Comparison of ENCODE assay signal across 9 cellular contexts in genomic region chr10:77392236-77392721, GRCh38.
DNase-seq lines count a peak whose midpoint lies in the region; ATAC-seq and TF ChIP-seq lines count a peak whose summit lies in the region.
"Had no signal": no experiment of that assay in that cellular context is flagged by ENCODE, and none has a peak within 500 bp of the region (broad histone marks: within the 10 kb centered on the region; RNA-seq: fewer than 3 reads in every experiment).

No MANE protein-coding gene starts in this region.

- CTCF ChIA-PET in PC-9 (lab: Charles Lee), result interaction anchor here (0.6 to 1.3 kb wide), 6 partner anchors 9 to 249 kb away, joined by 4 to 10 read pairs (median 6); no protein-coding TSS in a partner anchor

- TF ChIP-seq CTCF in PC-9 (conservative IDR thresholded peaks at IDR 0.05), result no peak
- no peak for TF ChIP-seq CTCF in epithelial cell of proximal tubule (conservative IDR thresholded peaks at IDR 0.05; ENCODE audit: low read depth, low read length)

- H2AFZ ChIP-seq in PC-9, result no peak overlapping the region

- no peak overlapping the region for H3K4me3 ChIP-seq in PC-9
- H3K4me3 ChIP-seq in epithelial cell of proximal tubule (ENCODE audit: low read depth, low read length), result no peak overlapping the region

- peak overlapping the region; percentile 30 for H3K4me2 ChIP-seq in PC-9

- peaks cover 40% of the 10 kb centered on the region for H3K4me1 ChIP-seq in PC-9 (replicated peaks; ENCODE audit: insufficient read depth)
- H3K4me1 ChIP-seq: parathyroid adenoma had no signal

- no TSS peak for BruUV-seq in PC-9 (replicated peaks; lab: Mats Ljungman, UMichigan)

- DNase-seq in Daoy (ENCODE audit: low read depth) (peak; percentile 72), PC-9 (peak in 1 of 2 experiments; percentile 14), epithelial cell of proximal tubule (ENCODE audit: low read depth) (peak; percentile 26), renal cortical epithelial cell (ENCODE audit: low read depth) (peak; percentile 45), NCI-H1436 (lab: John Stamatoyannopoulos, UW) (no peak)
- DNase-seq in activated T-cell treated with anti-CD3 and anti-CD28 coated beads, Interleukin-2, amount 50 U/mL, for 48 hours, result no peak

- no peaks in the 10 kb centered on the region for H4K20me1 ChIP-seq in PC-9 (ENCODE audit: insufficient read depth)

- intact Hi-C loops in PC-9 (cut with micrococcal nuclease; ENCODE audit: unreplicated experiment), result loop anchor here (1.0 to 5.0 kb wide), 8 partner anchors 25 to 249 kb away; no protein-coding TSS in a partner anchor

- no peaks in the 10 kb centered on the region for H3K9me3 ChIP-seq in PC-9 (ENCODE audit: insufficient read depth, low read depth)

- H3K27ac ChIP-seq in PC-9, result peak overlapping the region; percentile 54
- H3K27ac ChIP-seq: parathyroid adenoma had no signal

- H3K27me3 ChIP-seq in PC-9 (ENCODE audit: insufficient read depth, low read depth), result no peaks in the 10 kb centered on the region

- no peaks in the 10 kb centered on the region for H3K36me3 ChIP-seq in PC-9 (ENCODE audit: low read depth)

- no peak for ATAC-seq in GM21528 (IDR thresholded peaks at IDR 0.05; ENCODE audit: low FRiP score, unreplicated experiment)
- no peak for ATAC-seq in HG03432 (IDR thresholded peaks at IDR 0.05; ENCODE audit: unreplicated experiment)

- H3K9me2 ChIP-seq in PC-9 (ENCODE audit: insufficient read depth), result no peaks in the 10 kb centered on the region

- H3K79me2 ChIP-seq in PC-9 (ENCODE audit: low read depth), result no peaks in the 10 kb centered on the region
- H3K79me2 ChIP-seq: parathyroid adenoma had no signal

- H3F3A ChIP-seq in PC-9 (ENCODE audit: insufficient read depth, low read depth), result peaks cover 27% of the 10 kb centered on the region; the same call in 1 of the 2 replicates

- POLR2A ChIA-PET in PC-9 (lab: Charles Lee; ENCODE audit: unreplicated experiment), result interaction anchor here (0.6 kb wide), 1 partner anchor 121 kb away, joined by 6 read pairs; no protein-coding TSS in a partner anchor

Comparison
In these comparisons a context has a peak if more than half of its experiments do, and no peak if none do; other contexts are left out.
1. DNase-seq: peak in Daoy (single experiment), epithelial cell of proximal tubule (single experiment) and renal cortical epithelial cell (single experiment); none in NCI-H1436 (single experiment) and activated T-cell treated with anti-CD3 and anti-CD28 coated beads, Interleukin-2, amount 50 U/mL, for 48 hours (0 of 2).